ENCODE assay signal across 9 cellular contexts in the genomic region with DNA sequence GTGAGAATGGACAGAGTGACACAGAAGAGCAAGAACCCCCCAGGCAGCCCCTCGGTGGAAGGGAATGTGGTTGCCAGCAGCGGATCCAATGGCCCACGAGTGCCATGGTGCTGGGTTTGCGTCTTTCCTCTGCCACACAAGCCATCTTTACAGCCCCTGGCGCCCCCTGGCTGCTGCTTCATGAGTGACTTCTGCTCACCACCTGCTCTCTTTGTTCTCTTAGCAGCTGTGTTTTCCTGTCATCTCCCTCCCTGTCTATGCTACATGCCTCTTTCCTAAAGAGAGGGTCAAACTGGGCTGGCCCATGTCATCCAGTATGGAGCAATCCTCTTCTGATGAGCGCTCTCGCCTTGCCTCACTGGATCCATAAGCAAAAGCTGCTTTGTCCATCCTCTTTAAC.
DNase-seq lines count a peak whose midpoint lies in the region; ATAC-seq lines count a peak whose summit lies in the region.
"Had no signal": no experiment of that assay in that cellular context is flagged by ENCODE, and none has a peak within 500 bp of the region (broad histone marks: within the 10 kb centered on the region; RNA-seq: fewer than 3 reads in every experiment).

No MANE protein-coding gene starts in this region.

- no peak overlapping the region for H3K4me3 Mint-ChIP-seq in activated T-cell treated with anti-CD3 and anti-CD28 coated beads, Interleukin-2, amount 50 U/mL, for 24 hours
- no peak overlapping the region for H3K4me3 Mint-ChIP-seq in activated CD4-positive, alpha-beta memory T cell treated with anti-CD3 and anti-CD28 coated beads, Interleukin-2, amount 10 ng/mL, durations not matched to agents 7 days and 5 days
- H3K4me3 Mint-ChIP-seq in stimulated activated naive B cell treated with anti-CD40 and anti-IgM and Interleukin-4, amounts not matched to agents 10 μg/mL and 1 μg/mL and 100 μg/mL, for 72 hours: no peak overlapping the region

- ATAC-seq in stimulated activated naive B cell treated with anti-CD40 and anti-IgM and Interleukin-4, amounts not matched to agents 10 μg/mL and 1 μg/mL and 100 μg/mL, for 72 hours (replicated peaks): peak; percentile 47 to 48
- no peak for ATAC-seq in GM21515 (IDR thresholded peaks at IDR 0.05; ENCODE audit: unreplicated experiment)

- no peaks in the 10 kb centered on the region for H3K4me1 Mint-ChIP-seq in activated T-cell treated with anti-CD3 and anti-CD28 coated beads, Interleukin-2, amount 50 U/mL, for 24 hours (ENCODE audit: low read depth)
- H3K4me1 Mint-ChIP-seq in activated CD4-positive, alpha-beta memory T cell treated with anti-CD3 and anti-CD28 coated beads, Interleukin-2, amount 10 ng/mL, durations not matched to agents 7 days and 5 days: no peaks in the 10 kb centered on the region
- H3K4me1 Mint-ChIP-seq in stimulated activated naive B cell treated with anti-CD40 and anti-IgM and Interleukin-4, amounts not matched to agents 10 μg/mL and 1 μg/mL and 100 μg/mL, for 72 hours: no peaks in the 10 kb centered on the region

- no peaks in the 10 kb centered on the region for H3K36me3 Mint-ChIP-seq in activated T-cell treated with anti-CD3 and anti-CD28 coated beads, Interleukin-2, amount 50 U/mL, for 24 hours (ENCODE audit: low read depth)
- no peaks in the 10 kb centered on the region for H3K36me3 Mint-ChIP-seq in activated CD4-positive, alpha-beta memory T cell treated with anti-CD3 and anti-CD28 coated beads, Interleukin-2, amount 10 ng/mL, durations not matched to agents 7 days and 5 days (ENCODE audit: low read depth)
- no peaks in the 10 kb centered on the region for H3K36me3 Mint-ChIP-seq in stimulated activated naive B cell treated with anti-CD40 and anti-IgM and Interleukin-4, amounts not matched to agents 10 μg/mL and 1 μg/mL and 100 μg/mL, for 72 hours
- H3K36me3 Mint-ChIP-seq: activated naive CD4-positive, alpha-beta T cell treated with anti-CD3 and anti-CD28 coated beads, Interleukin-2, amount 50 U/mL, for 72 hours had no signal

- no peak overlapping the region for H3K27ac Mint-ChIP-seq in activated T-cell treated with anti-CD3 and anti-CD28 coated beads, Interleukin-2, amount 50 U/mL, for 24 hours
- no peak overlapping the region for H3K27ac Mint-ChIP-seq in activated CD4-positive, alpha-beta memory T cell treated with anti-CD3 and anti-CD28 coated beads, Interleukin-2, amount 10 ng/mL, durations not matched to agents 7 days and 5 days
- H3K27ac Mint-ChIP-seq in stimulated activated naive B cell treated with anti-CD40 and anti-IgM and Interleukin-4, amounts not matched to agents 10 μg/mL and 1 μg/mL and 100 μg/mL, for 72 hours: no peak overlapping the region
- H3K27ac Mint-ChIP-seq: activated naive CD4-positive, alpha-beta T cell treated with anti-CD3 and anti-CD28 coated beads, Interleukin-2, amount 50 U/mL, for 72 hours had no signal

- peak; percentile 36 for DNase-seq in activated T-cell treated with anti-CD3 and anti-CD28 coated beads, Interleukin-2, amount 50 U/mL, for 24 hours
- DNase-seq in activated T-cell treated with anti-CD3 and anti-CD28 coated beads for 4 hours (no peak), NAMALWA (ENCODE audit: low spot score) (peak; percentile 47), iPS-NIHi11 (ENCODE audit: low spot score) (peak; percentile 74), activated gamma-delta T cell treated with Interleukin-2 at 50 U/mL for 16 hours (no peak)
- peak; percentile 34 for DNase-seq in activated CD4-positive, alpha-beta memory T cell treated with anti-CD3 and anti-CD28 coated beads, Interleukin-2, amount 10 ng/mL, durations not matched to agents 7 days and 5 days
- no peak for DNase-seq in stimulated activated naive B cell treated with anti-CD40 and anti-IgM and Interleukin-4, amounts not matched to agents 10 μg/mL and 1 μg/mL and 100 μg/mL, for 72 hours

- no peaks in the 10 kb centered on the region for H3K9me3 Mint-ChIP-seq in activated T-cell treated with anti-CD3 and anti-CD28 coated beads, Interleukin-2, amount 50 U/mL, for 24 hours
- no peaks in the 10 kb centered on the region for H3K9me3 Mint-ChIP-seq in activated CD4-positive, alpha-beta memory T cell treated with anti-CD3 and anti-CD28 coated beads, Interleukin-2, amount 10 ng/mL, durations not matched to agents 7 days and 5 days
- no peaks in the 10 kb centered on the region for H3K9me3 Mint-ChIP-seq in stimulated activated naive B cell treated with anti-CD40 and anti-IgM and Interleukin-4, amounts not matched to agents 10 μg/mL and 1 μg/mL and 100 μg/mL, for 72 hours
- H3K9me3 Mint-ChIP-seq: activated naive CD4-positive, alpha-beta T cell treated with anti-CD3 and anti-CD28 coated beads, Interleukin-2, amount 50 U/mL, for 72 hours had no signal

- H3K27me3 Mint-ChIP-seq in activated T-cell treated with anti-CD3 and anti-CD28 coated beads, Interleukin-2, amount 50 U/mL, for 24 hours: peaks cover 46% of the 10 kb centered on the region
- H3K27me3 Mint-ChIP-seq in activated CD4-positive, alpha-beta memory T cell treated with anti-CD3 and anti-CD28 coated beads, Interleukin-2, amount 10 ng/mL, durations not matched to agents 7 days and 5 days: no peaks in the 10 kb centered on the region
- peaks cover 7 to 16% of the 10 kb centered on the region in 2 donors for H3K27me3 Mint-ChIP-seq in stimulated activated naive B cell treated with anti-CD40 and anti-IgM and Interleukin-4, amounts not matched to agents 10 μg/mL and 1 μg/mL and 100 μg/mL, for 72 hours

- POLR2A ChIA-PET in activated CD4-positive, alpha-beta memory T cell treated with anti-CD3 and anti-CD28 coated beads, Interleukin-2, amount 10 ng/mL, durations not matched to agents 7 days and 5 days (lab: Charles Lee): no interaction called here

- CTCF ChIA-PET in activated CD4-positive, alpha-beta memory T cell treated with anti-CD3 and anti-CD28 coated beads, Interleukin-2, amount 10 ng/mL, durations not matched to agents 7 days and 5 days (lab: Charles Lee): interaction anchor here (0.6 kb wide), 1 partner anchor 20 kb away, joined by 3 read pairs; no protein-coding TSS in a partner anchor

Comparison
In these comparisons a context has a peak if more than half of its experiments do, and no peak if none do; other contexts are left out.
1. DNase-seq: peak in activated T-cell treated with anti-CD3 and anti-CD28 coated beads, Interleukin-2, amount 50 U/mL, for 24 hours (single experiment), NAMALWA (single experiment), activated CD4-positive, alpha-beta memory T cell treated with anti-CD3 and anti-CD28 coated beads, Interleukin-2, amount 10 ng/mL, durations not matched to agents 7 days and 5 days (single experiment) and iPS-NIHi11 (single experiment); none in activated T-cell treated with anti-CD3 and anti-CD28 coated beads for 4 hours (single experiment), stimulated activated naive B cell treated with anti-CD40 and anti-IgM and Interleukin-4, amounts not matched to agents 10 μg/mL and 1 μg/mL and 100 μg/mL, for 72 hours (single experiment) and activated gamma-delta T cell treated with Interleukin-2 at 50 U/mL for 16 hours (single experiment).